In the genomic region with DNA sequence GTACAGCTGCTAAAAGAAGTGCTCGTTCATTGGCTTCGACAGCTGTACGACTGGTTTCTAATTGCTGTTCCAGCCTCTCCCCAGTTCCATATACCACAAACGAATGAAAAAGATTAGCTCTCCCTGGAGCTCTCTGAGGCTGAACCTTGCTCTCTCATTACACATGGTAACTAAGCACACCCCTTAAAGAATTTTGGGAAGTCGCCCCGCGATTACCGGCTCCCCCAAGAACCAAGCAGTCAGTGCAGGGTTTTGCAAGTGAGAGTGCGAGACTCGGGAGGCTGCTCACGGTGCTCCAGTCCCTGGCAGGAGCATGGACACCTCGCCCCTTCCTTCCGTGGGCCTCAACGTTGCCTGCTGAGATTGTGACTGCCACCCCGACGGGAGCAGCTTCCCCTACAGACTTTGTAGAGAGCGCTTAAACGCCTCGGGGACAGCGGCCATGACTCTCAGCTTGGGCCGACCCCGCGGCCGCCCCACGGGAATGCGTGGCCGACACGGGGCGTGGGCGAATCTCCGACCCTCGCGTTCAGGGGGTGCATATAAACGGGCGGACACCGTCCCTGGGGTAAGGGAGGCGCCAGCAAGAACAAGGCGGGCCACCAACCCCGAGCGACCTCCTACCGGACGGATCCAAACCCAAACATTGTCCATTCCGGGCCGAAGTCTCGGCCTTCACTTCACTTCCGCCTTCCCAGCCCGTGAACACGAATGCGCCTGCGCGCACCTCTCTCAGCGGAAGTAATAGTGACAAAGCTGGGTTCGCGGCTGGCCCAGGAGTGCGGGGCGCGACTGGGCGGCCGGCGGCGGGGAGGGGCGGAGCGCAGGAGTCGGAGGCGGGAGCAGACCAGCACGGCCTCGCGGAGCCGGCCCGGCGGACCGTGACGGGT, we compare ENCODE assay signal across 8 cellular contexts. TPM values are rescaled to one million over a fixed set of nuclear protein-coding genes. Genes with fewer than 3 reads are reported as not detected.
DNase-seq lines count a peak whose midpoint lies in the region; ATAC-seq and TF ChIP-seq lines count a peak whose summit lies in the region.

A gene with protein sequence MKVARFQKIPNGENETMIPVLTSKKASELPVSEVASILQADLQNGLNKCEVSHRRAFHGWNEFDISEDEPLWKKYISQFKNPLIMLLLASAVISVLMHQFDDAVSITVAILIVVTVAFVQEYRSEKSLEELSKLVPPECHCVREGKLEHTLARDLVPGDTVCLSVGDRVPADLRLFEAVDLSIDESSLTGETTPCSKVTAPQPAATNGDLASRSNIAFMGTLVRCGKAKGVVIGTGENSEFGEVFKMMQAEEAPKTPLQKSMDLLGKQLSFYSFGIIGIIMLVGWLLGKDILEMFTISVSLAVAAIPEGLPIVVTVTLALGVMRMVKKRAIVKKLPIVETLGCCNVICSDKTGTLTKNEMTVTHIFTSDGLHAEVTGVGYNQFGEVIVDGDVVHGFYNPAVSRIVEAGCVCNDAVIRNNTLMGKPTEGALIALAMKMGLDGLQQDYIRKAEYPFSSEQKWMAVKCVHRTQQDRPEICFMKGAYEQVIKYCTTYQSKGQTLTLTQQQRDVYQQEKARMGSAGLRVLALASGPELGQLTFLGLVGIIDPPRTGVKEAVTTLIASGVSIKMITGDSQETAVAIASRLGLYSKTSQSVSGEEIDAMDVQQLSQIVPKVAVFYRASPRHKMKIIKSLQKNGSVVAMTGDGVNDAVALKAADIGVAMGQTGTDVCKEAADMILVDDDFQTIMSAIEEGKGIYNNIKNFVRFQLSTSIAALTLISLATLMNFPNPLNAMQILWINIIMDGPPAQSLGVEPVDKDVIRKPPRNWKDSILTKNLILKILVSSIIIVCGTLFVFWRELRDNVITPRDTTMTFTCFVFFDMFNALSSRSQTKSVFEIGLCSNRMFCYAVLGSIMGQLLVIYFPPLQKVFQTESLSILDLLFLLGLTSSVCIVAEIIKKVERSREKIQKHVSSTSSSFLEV (plus strand): TSS at position 845 of the 890 bp plus-strand sequence. CDS start 686 bp downstream, outside the sequence.

- no peaks in the 10 kb centered on the region for H3K27me3 Mint-ChIP-seq in endodermal cell (ENCODE audit: insufficient read depth)

- H3K4me3 ChIP-seq in HUES48 (ENCODE audit: low read depth, low read length) (peak within 1 kb of the TSS; percentile 96), NT2/D1 (ENCODE audit: insufficient read length, low read depth) (peak within 1 kb of the TSS; percentile 90), endodermal cell (ENCODE audit: low read length) (peak within 1 kb of the TSS; percentile 97)

- H3K4me1 ChIP-seq in HUES48 (ENCODE audit: control insufficient read depth, insufficient read depth, low read length) (peaks cover 36% of the 10 kb centered on the region), NT2/D1 (ENCODE audit: insufficient read depth, insufficient read length) (no peaks in the 10 kb centered on the region), endodermal cell (ENCODE audit: control insufficient read depth, insufficient read depth, low read length) (peaks cover 9% of the 10 kb centered on the region)

- DNase-seq in Caki2 (ENCODE audit: low read depth) (peak; percentile 92), NT2/D1 (ENCODE audit: low read depth, low spot score) (peak; percentile 89), endodermal cell (peak; percentile 98), mesenteric fat pad (ENCODE audit: low spot score) (peak; percentile 99)
- DNase-seq in activated CD8-positive, alpha-beta memory T cell treated with anti-CD3 and anti-CD28 coated beads, Interleukin-2, amount 50 U/mL, for 1 hour (ENCODE audit: extremely low read depth), result peak; percentile 75
- DNase-seq in stimulated activated CD8-positive, alpha-beta memory T cell treated with anti-CD3 and anti-CD28 coated beads, Interleukin-15, amount 100 ng/mL, for 24 hours (ENCODE audit: low read depth), result peak; percentile 74

- peak within 1 kb of the TSS; percentile 96 for H3K4me3 Mint-ChIP-seq in endodermal cell

- ATAC-seq in GM21390 (IDR thresholded peaks at IDR 0.05; ENCODE audit: unreplicated experiment), result peak; percentile 92

- H3K36me3 ChIP-seq in HUES48 (ENCODE audit: control insufficient read depth, insufficient read depth, low read length) (no peaks in the 10 kb centered on the region), NT2/D1 (ENCODE audit: insufficient read depth, insufficient read length, low read length) (no peaks in the 10 kb centered on the region), endodermal cell (ENCODE audit: control insufficient read depth, insufficient read depth, low read length) (no peaks in the 10 kb centered on the region)

- H3K9me3 ChIP-seq in HUES48 (ENCODE audit: control insufficient read depth, insufficient read depth, low read length), result no peaks in the 10 kb centered on the region
- no peaks in the 10 kb centered on the region for H3K9me3 ChIP-seq in NT2/D1 (ENCODE audit: insufficient read depth, low read length)
- no peaks in the 10 kb centered on the region for H3K9me3 ChIP-seq in endodermal cell (ENCODE audit: control insufficient read depth, low read length)

- H3K27ac Mint-ChIP-seq in endodermal cell, result peak within 1 kb of the TSS; percentile 97

- TF ChIP-seq CTCF in endodermal cell (conservative IDR thresholded peaks at IDR 0.05), result peak; percentile 58

- H3K27ac ChIP-seq in HUES48 (ENCODE audit: low read depth, low read length) (peak within 1 kb of the TSS; percentile 91), endodermal cell (ENCODE audit: low read depth, low read length) (peak within 1 kb of the TSS; percentile 91)

- H3K4me1 Mint-ChIP-seq in endodermal cell, result peaks cover 43% of the 10 kb centered on the region

- H3K9me3 Mint-ChIP-seq in endodermal cell, result no peaks in the 10 kb centered on the region

- no peaks in the 10 kb centered on the region for H3K36me3 Mint-ChIP-seq in endodermal cell (ENCODE audit: low read depth)

- in situ Hi-C loops in Caki2 (cut with HindIII; ENCODE audit: low pct_unique_long_range_greater_than_20kb, low sequenced_read_pairs), result no loop called here

- H3K27me3 ChIP-seq in HUES48 (ENCODE audit: control insufficient read depth, insufficient read depth, low read length) (no peaks in the 10 kb centered on the region), NT2/D1 (ENCODE audit: insufficient read depth, insufficient read length) (no peaks in the 10 kb centered on the region), endodermal cell (ENCODE audit: control insufficient read depth, insufficient read depth, low read length, poor library complexity, severe bottlenecking) (no peaks in the 10 kb centered on the region)

- H3K9ac ChIP-seq in HUES48 (ENCODE audit: low read depth, low read length) (peak within 1 kb of the TSS; percentile 87), NT2/D1 (ENCODE audit: insufficient read length, low read depth) (peak within 1 kb of the TSS; percentile 96), endodermal cell (ENCODE audit: extremely low read depth, low read length, poor library complexity, severe bottlenecking) (peak within 1 kb of the TSS; percentile 88)

- WGBS in endodermal cell (ENCODE audit: insufficient coverage in 1 of 2, insufficient read length in 1 of 2), 2 experiments, result 0% methylated on average over 14 to 73 of the region's 73 CpGs

RNA-seq across cellular contexts. Expression of the gene that starts here (rescaled TPM):
- total RNA-seq in Caki2 (2014; rRNA removed; shearing (Covaris generic); ENCODE audit: low replicate concordance), result 21.1 and 36.4 TPM in 2 replicates
- total RNA-seq in endodermal cell, result 10 to 100 TPM; 76.8 to 81.3 TPM
- 71.9 TPM for polyA plus RNA-seq in endodermal cell (2013, experiment 1 of 2)
- polyA plus RNA-seq in endodermal cell (2013, experiment 2 of 2), result 59.1 TPM
- total RNA-seq in mesenteric fat pad, result 71.0 TPM

Comparison
In these comparisons a context has a peak if more than half of its experiments do, and no peak if none do; other contexts are left out.
1. Peak in every context shown above with its lines: DNase-seq, ATAC-seq, H3K4me3 ChIP-seq and H3K27ac ChIP-seq.